ENCODE assay signal across 14 cellular contexts in genomic region chr4:7778524-7779193, GRCh38.
DNase-seq lines count a peak whose midpoint lies in the region; ATAC-seq and TF ChIP-seq lines count a peak whose summit lies in the region.
"Had no signal": no experiment of that assay in that cellular context is flagged by ENCODE, and none has a peak within 500 bp of the region (broad histone marks: within the 10 kb centered on the region; RNA-seq: fewer than 3 reads in every experiment).

No MANE protein-coding gene starts in this region.

- H3F3A ChIP-seq in GM23248 (ENCODE audit: insufficient read depth) = peaks cover 66% of the 10 kb centered on the region

- 89% methylated on average over 18 of the region's 18 CpGs for WGBS in GM23248 (ENCODE audit: low coverage in 1 of 2, low lambda C conversion rate in 2 of 2, missing lambda C conversion rate in 2 of 2), 2 experiments

- H3K27me3 Mint-ChIP-seq in T-helper 17 cell = no peaks in the 10 kb centered on the region

- peaks cover 37% of the 10 kb centered on the region for H3K4me1 Mint-ChIP-seq in T-helper 17 cell

- H3K9ac ChIP-seq in GM23248 = no peak overlapping the region

- H3K9me3 ChIP-seq in GM23248 (ENCODE audit: low read depth) (no peaks in the 10 kb centered on the region), T-helper 17 cell (ENCODE audit: control insufficient read depth, low read length, poor library complexity, severe bottlenecking) (no peaks in the 10 kb centered on the region), mucosa of descending colon (no peaks in the 10 kb centered on the region)
- H3K9me3 ChIP-seq: suprapubic skin had no signal

- ATAC-seq in T-helper 17 cell (no peak), sciatic nerve (peak; percentile 33), HG03159 (IDR thresholded peaks at IDR 0.05; ENCODE audit: unreplicated experiment) (no peak), mucosa of descending colon (no peak), GM21619 (IDR thresholded peaks at IDR 0.05; ENCODE audit: unreplicated experiment) (no peak)
- ATAC-seq: activated CD4-positive, CD25-positive, alpha-beta regulatory T cell treated with anti-CD3 and anti-CD28 coated beads, Interleukin-2, amount 50 U/mL, for 24 hours had no signal

- H4K20me1 ChIP-seq in GM23248 (ENCODE audit: insufficient read depth) = 0 out of 2 replicates have a peak, but pooled peaks cover 9% of the 10 kb centered on the region

- H3K4me2 ChIP-seq in GM23248 (ENCODE audit: unreplicated experiment) = no peak overlapping the region

- peaks cover 81% of the 10 kb centered on the region for H3K36me3 ChIP-seq in GM23248 (ENCODE audit: low read depth)
- H3K36me3 ChIP-seq in mucosa of descending colon (ENCODE audit: low read depth) = no peaks in the 10 kb centered on the region

- no peak overlapping the region for H3K4me3 ChIP-seq in GM23248
- no peak overlapping the region for H3K4me3 ChIP-seq in fibroblast of villous mesenchyme (ENCODE audit: low read depth, low read length)
- no peak overlapping the region for H3K4me3 ChIP-seq in mucosa of descending colon
- H3K4me3 ChIP-seq: suprapubic skin had no signal

- H3K9me2 ChIP-seq in GM23248 (ENCODE audit: insufficient read depth) = no peaks in the 10 kb centered on the region

- no peaks in the 10 kb centered on the region for H3K27me3 ChIP-seq in GM23248 (replicated peaks; ENCODE audit: insufficient read depth)
- H3K27me3 ChIP-seq: suprapubic skin had no signal

- H3K27ac ChIP-seq in GM23248 = peak overlapping the region; percentile 29
- H3K27ac ChIP-seq: suprapubic skin had no signal

- TF ChIP-seq CTCF in fibroblast of villous mesenchyme (IDR thresholded peaks at IDR 0.05; ENCODE audit: insufficient read depth, low read depth, low read length) = no peak
- no peak for TF ChIP-seq CTCF in mucosa of descending colon (IDR thresholded peaks at IDR 0.05)

- intact Hi-C loops in sciatic nerve (cut with DNase I) = no loop called here
- intact Hi-C loops in mucosa of descending colon (cut with DNase I, micrococcal nuclease) = no loop called here

- peak overlapping the region; percentile 79 for H3K27ac Mint-ChIP-seq in T-helper 17 cell

- H3K36me3 Mint-ChIP-seq in T-helper 17 cell (ENCODE audit: low read depth) = peaks cover 14% of the 10 kb centered on the region

- in situ Hi-C loops in GM23248 (cut with MboI) = no loop called here

- peaks cover 34% of the 10 kb centered on the region for H3K4me1 ChIP-seq in GM23248 (ENCODE audit: insufficient read depth)
- peaks cover 11% of the 10 kb centered on the region for H3K4me1 ChIP-seq in mucosa of descending colon (ENCODE audit: low read depth)

- DNase-seq in GM23248 (no peak), T-helper 17 cell (no peak), fibroblast of villous mesenchyme (ENCODE audit: low read depth) (peak; percentile 28), sciatic nerve (ENCODE audit: low spot score) (no peak), AG20443 (ENCODE audit: low spot score) (no peak), mucosa of descending colon (no peak)
- DNase-seq: DMS53, mammary epithelial cell, NCI-H1417, NCI-H69 had no signal

- H3K4me3 Mint-ChIP-seq in T-helper 17 cell = peak overlapping the region; percentile 57

- no peak overlapping the region for H2AFZ ChIP-seq in GM23248

- peaks cover 99% of the 10 kb centered on the region for H3K79me2 ChIP-seq in GM23248 (ENCODE audit: insufficient read depth)
